Comparison of ENCODE assay signal across 17 cellular contexts in genomic region chr9:36389590-36389989, GRCh38. TPM values are rescaled to one million over a fixed set of nuclear protein-coding genes. Genes with fewer than 3 reads are reported as not detected.
DNase-seq lines count a peak whose midpoint lies in the region; ATAC-seq and TF ChIP-seq lines count a peak whose summit lies in the region.
"Had no signal": no experiment of that assay in that cellular context is flagged by ENCODE, and none has a peak within 500 bp of the region (broad histone marks: within the 10 kb centered on the region; RNA-seq: fewer than 3 reads in every experiment).

No MANE protein-coding gene starts in this region.

- no peaks in the 10 kb centered on the region for H3K27me3 Mint-ChIP-seq in activated naive CD4-positive, alpha-beta T cell treated with anti-CD3 and anti-CD28 coated beads, Interleukin-2, amount 50 U/mL, for 24 hours
- no peaks in the 10 kb centered on the region for H3K27me3 Mint-ChIP-seq in central memory CD8-positive, alpha-beta T cell

- no peaks in the 10 kb centered on the region for H3K9me3 Mint-ChIP-seq in activated naive CD4-positive, alpha-beta T cell treated with anti-CD3 and anti-CD28 coated beads, Interleukin-2, amount 50 U/mL, for 24 hours
- no peaks in the 10 kb centered on the region for H3K9me3 Mint-ChIP-seq in central memory CD8-positive, alpha-beta T cell

- H3K9me3 ChIP-seq in neutrophil (no peaks in the 10 kb centered on the region), Peyer's patch (no peaks in the 10 kb centered on the region)

- H3K27ac Mint-ChIP-seq in activated naive CD4-positive, alpha-beta T cell treated with anti-CD3 and anti-CD28 coated beads, Interleukin-2, amount 50 U/mL, for 24 hours: peak overlapping the region; percentile 8
- H3K27ac Mint-ChIP-seq in central memory CD8-positive, alpha-beta T cell (ENCODE audit: low read depth): peak overlapping the region; percentile 23

- no peak for ATAC-seq in central memory CD8-positive, alpha-beta T cell (replicated peaks; ENCODE audit: extremely low read depth, poor library complexity, severe bottlenecking)
- ATAC-seq: GM12878, K562, PC-3 had no signal

- TF ChIP-seq CTCF in neutrophil (IDR thresholded peaks at IDR 0.05): no peak
- no peak for TF ChIP-seq CTCF in Peyer's patch (IDR thresholded peaks at IDR 0.05)

- H3K36me3 ChIP-seq in neutrophil: peaks cover 9% of the 10 kb centered on the region
- peaks cover 0 to 12% (median 0%) of the 10 kb centered on the region in 3 donors for H3K36me3 ChIP-seq in Peyer's patch

- H3K27me3 ChIP-seq in neutrophil: no peaks in the 10 kb centered on the region
- H3K27me3 ChIP-seq in Peyer's patch: no peaks in the 10 kb centered on the region

- no peak for DNase-seq in activated naive CD4-positive, alpha-beta T cell treated with anti-CD3 and anti-CD28 coated beads, Interleukin-2, amount 50 U/mL, for 16 hours
- peak; percentile 41 for DNase-seq in MV-4-11 (lab: John Stamatoyannopoulos, UW)
- no peak for DNase-seq in central memory CD8-positive, alpha-beta T cell (ENCODE audit: low spot score in 2 of 2)
- no peak for DNase-seq in Peyer's patch
- DNase-seq in NCI-H2029 treated with DMSO at 0.1 percent for 48 hours (lab: John Stamatoyannopoulos, UW): no peak
- DNase-seq: DMS 273 treated with DMSO at 0.1 percent for 48 hours, GDM1, GOT3, NCI-H1105 treated with DMSO at 0.1 percent for 48 hours, NCI-H1694 treated with DMSO at 0.1 percent for 48 hours, NCI-H526 treated with DMSO at 0.1 percent for 48 hours, PC-3 had no signal

- H3K36me3 Mint-ChIP-seq in activated naive CD4-positive, alpha-beta T cell treated with anti-CD3 and anti-CD28 coated beads, Interleukin-2, amount 50 U/mL, for 24 hours: peaks cover 8% of the 10 kb centered on the region
- H3K36me3 Mint-ChIP-seq in central memory CD8-positive, alpha-beta T cell (ENCODE audit: insufficient read depth): peaks cover 38% of the 10 kb centered on the region

- TF ChIP-seq POLR2A in Peyer's patch (IDR thresholded peaks at IDR 0.05): no peak

- peak overlapping the region; percentile 53 for H3K27ac ChIP-seq in neutrophil
- H3K27ac ChIP-seq in Peyer's patch: no peak overlapping the region

- H3K4me1 Mint-ChIP-seq in activated naive CD4-positive, alpha-beta T cell treated with anti-CD3 and anti-CD28 coated beads, Interleukin-2, amount 50 U/mL, for 24 hours: peaks cover 74% of the 10 kb centered on the region
- peaks cover 54% of the 10 kb centered on the region for H3K4me1 Mint-ChIP-seq in central memory CD8-positive, alpha-beta T cell

- no peak overlapping the region for H3K4me3 ChIP-seq in neutrophil (ENCODE audit: low read depth in 1 of 2, low read length in 1 of 2)
- no peak overlapping the region for H3K4me3 ChIP-seq in Peyer's patch
- H3K4me3 ChIP-seq: GM12878, K562 had no signal

- no peak overlapping the region for H3K4me3 Mint-ChIP-seq in activated naive CD4-positive, alpha-beta T cell treated with anti-CD3 and anti-CD28 coated beads, Interleukin-2, amount 50 U/mL, for 24 hours
- H3K4me3 Mint-ChIP-seq in central memory CD8-positive, alpha-beta T cell: no peak overlapping the region
- H3K4me3 Mint-ChIP-seq: CD14-positive monocyte had no signal

- H3K4me1 ChIP-seq in neutrophil (ENCODE audit: control insufficient read depth in 1 of 2, insufficient read depth in 1 of 2, low read depth in 1 of 2, low read length in 1 of 2) (peaks cover 29 to 43% of the 10 kb centered on the region in 2 experiments), Peyer's patch (no peaks in the 10 kb centered on the region)

RNA-seq across cellular contexts. Expression of gene RNF38, which starts 10.5 kb away (rescaled TPM):
- 10 to 100 TPM; 16.5 to 23.9 (median 20.6) TPM for total RNA-seq in Peyer's patch
